ENCODE assay signal across 8 cellular contexts in the genomic region with DNA sequence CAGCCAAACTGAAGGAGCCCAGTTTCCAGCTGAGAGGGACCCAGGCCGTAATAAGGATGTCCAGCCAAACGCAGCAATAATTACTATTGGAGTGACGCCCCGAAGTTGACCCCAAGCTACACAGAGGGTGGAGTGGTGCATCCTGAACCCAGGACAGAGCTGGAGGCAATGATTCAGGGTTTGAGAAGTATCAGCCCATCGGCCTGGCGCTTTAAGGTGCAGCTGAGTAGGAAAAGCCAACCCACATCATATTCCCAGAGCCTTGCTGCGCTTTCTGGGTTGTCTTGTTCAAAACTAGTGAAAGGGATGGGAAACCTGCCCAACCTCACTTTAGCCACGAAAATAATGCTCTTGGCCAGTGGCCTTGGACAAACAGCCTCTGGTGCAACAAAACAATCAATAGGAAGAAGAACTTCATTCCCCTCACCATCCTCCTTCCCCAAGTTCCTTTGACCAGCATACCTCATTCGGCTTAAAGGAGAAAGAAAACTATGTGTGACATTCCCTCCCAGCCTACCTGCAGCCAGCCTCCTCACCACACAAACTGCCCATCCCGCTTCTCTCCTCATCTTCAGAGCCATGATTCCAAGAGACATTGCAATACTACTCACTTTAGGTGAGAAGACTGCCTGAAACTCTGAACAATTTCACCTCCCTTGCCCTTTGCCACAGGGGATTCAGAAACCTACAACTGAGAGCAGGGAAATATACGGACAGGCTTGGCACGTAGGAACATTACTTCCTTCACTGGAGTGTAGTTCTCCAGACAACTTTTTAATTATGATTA.
DNase-seq lines count a peak whose midpoint lies in the region; ATAC-seq and TF ChIP-seq lines count a peak whose summit lies in the region.

No MANE protein-coding gene starts in this region.

- H3K36me3 Mint-ChIP-seq in activated naive CD4-positive, alpha-beta T cell treated with anti-CD3 and anti-CD28 coated beads, Interleukin-2, amount 50 U/mL, for 72 hours, result peaks cover 21% of the 10 kb centered on the region in 2 donors

- intact Hi-C loops in HCT116 (cut with micrococcal nuclease), result no loop called here

- H4K20me1 ChIP-seq in HCT116 (ENCODE audit: insufficient read depth), result no peaks in the 10 kb centered on the region

- peaks cover 30% of the 10 kb centered on the region for H3K79me2 ChIP-seq in HCT116 (ENCODE audit: insufficient read depth, low read length)

- H3K4me2 ChIP-seq in HCT116 (ENCODE audit: low read length), result peak overlapping the region; percentile 97

- peaks cover 0 to 5% of the 10 kb centered on the region in 2 donors for H3K9me3 Mint-ChIP-seq in activated naive CD4-positive, alpha-beta T cell treated with anti-CD3 and anti-CD28 coated beads, Interleukin-2, amount 50 U/mL, for 72 hours

- peak overlapping the region; percentile 79 to 99 for H3K27ac Mint-ChIP-seq in activated naive CD4-positive, alpha-beta T cell treated with anti-CD3 and anti-CD28 coated beads, Interleukin-2, amount 50 U/mL, for 72 hours

- ATAC-seq in HCT116, result peak; percentile 15
- no peak for ATAC-seq in activated naive CD4-positive, alpha-beta T cell treated with anti-CD3 and anti-CD28 coated beads, Interleukin-2, amount 50 U/mL, for 72 hours
- ATAC-seq in HG03457 (IDR thresholded peaks at IDR 0.05; ENCODE audit: unreplicated experiment), result no peak

- H3K36me3 ChIP-seq in BE2C (no peaks in the 10 kb centered on the region), HCT116 (ENCODE audit: control insufficient read depth in 1 of 2, insufficient read depth in 2 of 2, low read length in 2 of 2) (no peaks in the 10 kb centered on the region)

- no peak overlapping the region for H2AFZ ChIP-seq in HCT116 (ENCODE audit: low read depth, low read length, poor library complexity, severe bottlenecking)

- RAD21 ChIA-PET in HCT116 (lab: Charles Lee; ENCODE audit: low non-redundant PET in 1 of 2, low total read pairs in 2 of 2, uncharacterized antibody in 2 of 2, unreplicated experiment in 2 of 2), result no interaction called here

- POLR2A ChIA-PET in HCT116 (lab: Charles Lee), result interaction anchor here (0.6 to 2.1 kb wide), 3 partner anchors 54 to 206 kb away, joined by 3 to 9 read pairs (median 4); no protein-coding TSS in a partner anchor

- no peak for DNase-seq in BE2C
- no peak for DNase-seq in HCT116 (ENCODE audit: low read depth, low spot score)
- no peak for DNase-seq in activated naive CD4-positive, alpha-beta T cell treated with anti-CD3 and anti-CD28 coated beads, Interleukin-2, amount 50 U/mL, for 72 hours (ENCODE audit: low spot score in 2 of 2)
- DNase-seq in hepatic stellate cell (ENCODE audit: low spot score), result peak; percentile 37
- no peak for DNase-seq in retinal pigment epithelial cell (ENCODE audit: low read depth)
- no peak for DNase-seq in Kasumi-1 (lab: John Stamatoyannopoulos, UW)
- DNase-seq in SK-N-DZ (ENCODE audit: low spot score), result no peak

- no peak for TF ChIP-seq RAD21 in HCT116 (IDR thresholded peaks at IDR 0.05; ENCODE audit: low read depth)

- no peak for TF ChIP-seq POLR2A in HCT116 (IDR thresholded peaks at IDR 0.05; ENCODE audit: borderline replicate concordance, extremely low read depth, insufficient read depth, insufficient read length)

- TSS peak; percentile 48 for BruUV-seq in HCT116 (replicated peaks; lab: Mats Ljungman, UMichigan)

- H3K9me3 ChIP-seq in BE2C (no peaks in the 10 kb centered on the region), HCT116 (ENCODE audit: control insufficient read depth in 1 of 2, insufficient read depth in 1 of 2, low read depth in 1 of 2, low read length in 2 of 2) (no peaks in the 10 kb centered on the region)

- H3K9me2 ChIP-seq in HCT116 (ENCODE audit: insufficient read depth), result no peaks in the 10 kb centered on the region

- H3K27ac ChIP-seq in HCT116 (ENCODE audit: low read depth, low read length), result peak overlapping the region; percentile 87

- TF ChIP-seq CTCF in BE2C (IDR thresholded peaks at IDR 0.05; ENCODE audit: low read depth, low read length), result no peak
- TF ChIP-seq CTCF in HCT116 (IDR thresholded peaks at IDR 0.05 in 2 of 3, conservative IDR thresholded peaks at IDR 0.05 in 1 of 3; ENCODE audit: borderline replicate concordance in 1 of 3, insufficient read depth in 1 of 3, low read depth in 2 of 3, low read length in 2 of 3), result no peak
- TF ChIP-seq CTCF in retinal pigment epithelial cell (conservative IDR thresholded peaks at IDR 0.05; ENCODE audit: low read depth, low read length), result no peak

- CTCF ChIA-PET in HCT116 (lab: Charles Lee), result interaction anchor here (0.7 kb wide), 1 partner anchor 108 kb away, joined by 3 read pairs; no protein-coding TSS in a partner anchor

- peak overlapping the region; percentile 97 for H3K4me3 ChIP-seq in BE2C (ENCODE audit: low read depth, low read length)
- peak overlapping the region; percentile 80 to 88 for H3K4me3 ChIP-seq in HCT116 (replicated peaks in 1 of 2; ENCODE audit: low read depth in 1 of 2, low read length in 2 of 2)
- H3K4me3 ChIP-seq in retinal pigment epithelial cell (ENCODE audit: low read length), result peak overlapping the region; percentile 59

- peak overlapping the region; percentile 93 for H3K9ac ChIP-seq in HCT116 (ENCODE audit: low read length)

- H3K27me3 ChIP-seq in BE2C (no peaks in the 10 kb centered on the region), HCT116 (ENCODE audit: insufficient read depth, low read length) (no peaks in the 10 kb centered on the region)

- H3K4me1 ChIP-seq in BE2C, result no peaks in the 10 kb centered on the region; the same call in 1 of the 2 replicates
- peaks cover 22 to 42% of the 10 kb centered on the region in 2 experiments for H3K4me1 ChIP-seq in HCT116 (ENCODE audit: control insufficient read depth in 1 of 2, insufficient read depth in 2 of 2, low read length in 2 of 2)

TF ChIP-seq in HCT116, 20 proteins besides CTCF, POLR2A, EP300 and RAD21:
- TF ChIP-seq SP1 (IDR thresholded peaks at IDR 0.05; ENCODE audit: low read depth), result no peak
- no peak for TF ChIP-seq ZNF274 (IDR thresholded peaks at IDR 0.05; ENCODE audit: low read depth, low read length)
- TF ChIP-seq, protein P1, sequence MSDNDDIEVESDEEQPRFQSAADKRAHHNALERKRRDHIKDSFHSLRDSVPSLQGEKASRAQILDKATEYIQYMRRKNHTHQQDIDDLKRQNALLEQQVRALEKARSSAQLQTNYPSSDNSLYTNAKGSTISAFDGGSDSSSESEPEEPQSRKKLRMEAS (IDR thresholded peaks at IDR 0.05), result no peak
- no peak for TF ChIP-seq YY1 (IDR thresholded peaks at IDR 0.05; ENCODE audit: extremely low read depth, insufficient replicate concordance, low read depth, low read length)
- no peak for TF ChIP-seq EGR1 (IDR thresholded peaks at IDR 0.05; ENCODE audit: low read depth)
- no peak for TF ChIP-seq FOSL1 (IDR thresholded peaks at IDR 0.05; ENCODE audit: low read depth)
- TF ChIP-seq SIN3A (IDR thresholded peaks at IDR 0.05; ENCODE audit: low read depth), result no peak
- no peak for TF ChIP-seq EZH2 (IDR thresholded peaks at IDR 0.05)
- TF ChIP-seq ZBTB33 (IDR thresholded peaks at IDR 0.05; ENCODE audit: extremely low read depth, insufficient replicate concordance, low read length), result no peak
- TF ChIP-seq ZFX (IDR thresholded peaks at IDR 0.05), result no peak
- TF ChIP-seq POLR2AphosphoS5 (IDR thresholded peaks at IDR 0.05; ENCODE audit: low read depth, low read length), result no peak
- TF ChIP-seq, protein P2, sequence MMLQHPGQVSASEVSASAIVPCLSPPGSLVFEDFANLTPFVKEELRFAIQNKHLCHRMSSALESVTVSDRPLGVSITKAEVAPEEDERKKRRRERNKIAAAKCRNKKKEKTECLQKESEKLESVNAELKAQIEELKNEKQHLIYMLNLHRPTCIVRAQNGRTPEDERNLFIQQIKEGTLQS (IDR thresholded peaks at IDR 0.05), result no peak
- TF ChIP-seq JUND (IDR thresholded peaks at IDR 0.05), result no peak
- no peak for TF ChIP-seq CBX3 (IDR thresholded peaks at IDR 0.05; ENCODE audit: low read depth)
- TF ChIP-seq EZH2phosphoT487 (IDR thresholded peaks at IDR 0.05; ENCODE audit: borderline replicate concordance), result no peak
- no peak for TF ChIP-seq CEBPB (IDR thresholded peaks at IDR 0.05; ENCODE audit: low read depth)
